In genomic region chr1:222049176-222049575, GRCh38 we compare ENCODE assay signal across 11 cellular contexts.
"Had no signal": no experiment of that assay in that cellular context is flagged by ENCODE, and none has a peak within 500 bp of the region (broad histone marks: within the 10 kb centered on the region; RNA-seq: fewer than 3 reads in every experiment).

No MANE protein-coding gene starts in this region.

- H3K9me3 ChIP-seq: gastroesophageal sphincter, tibial artery had no signal

- H3K27me3 Mint-ChIP-seq: activated CD4-positive, alpha-beta memory T cell treated with anti-CD3 and anti-CD28 coated beads for 36 hours; naive thymus-derived CD8-positive, alpha-beta T cell had no signal

- ATAC-seq: gastroesophageal sphincter; naive thymus-derived CD8-positive, alpha-beta T cell had no signal

- H3K9me3 Mint-ChIP-seq: activated CD4-positive, alpha-beta memory T cell treated with anti-CD3 and anti-CD28 coated beads for 36 hours; naive thymus-derived CD8-positive, alpha-beta T cell had no signal

- H3K4me3 ChIP-seq: gastroesophageal sphincter, tibial artery had no signal

- DNase-seq: activated CD4-positive, alpha-beta memory T cell treated with anti-CD3 and anti-CD28 coated beads for 36 hours; activated CD4-positive, alpha-beta T cell treated with anti-CD3 and anti-CD28 coated beads for 1 hour; activated T-cell treated with anti-CD3 and anti-CD28 coated beads, Interleukin-2, amount 50 U/mL, for 48 hours; central memory CD4-positive, alpha-beta T cell; cortex of kidney; effector memory CD4-positive, alpha-beta T cell; hippocampal formation; naive thymus-derived CD8-positive, alpha-beta T cell; T1000; tibial artery had no signal

- H3K36me3 ChIP-seq: gastroesophageal sphincter, tibial artery had no signal

- H3K27ac Mint-ChIP-seq: activated CD4-positive, alpha-beta memory T cell treated with anti-CD3 and anti-CD28 coated beads for 36 hours; naive thymus-derived CD8-positive, alpha-beta T cell had no signal

- H3K27ac ChIP-seq: gastroesophageal sphincter, tibial artery had no signal

- H3K27me3 ChIP-seq: gastroesophageal sphincter, tibial artery had no signal

- H3K4me3 Mint-ChIP-seq: activated CD4-positive, alpha-beta memory T cell treated with anti-CD3 and anti-CD28 coated beads for 36 hours; naive thymus-derived CD8-positive, alpha-beta T cell had no signal

- H3K36me3 Mint-ChIP-seq: activated CD4-positive, alpha-beta memory T cell treated with anti-CD3 and anti-CD28 coated beads for 36 hours; naive thymus-derived CD8-positive, alpha-beta T cell had no signal
